Comparison of ENCODE assay signal across 20 cellular contexts in genomic region chr17:66684256-66684655, GRCh38.
DNase-seq lines count a peak whose midpoint lies in the region; ATAC-seq, FAIRE-seq and TF ChIP-seq lines count a peak whose summit lies in the region.
"Had no signal": no experiment of that assay in that cellular context is flagged by ENCODE, and none has a peak within 500 bp of the region (broad histone marks: within the 10 kb centered on the region; RNA-seq: fewer than 3 reads in every experiment).

No MANE protein-coding gene starts in this region.

- POLR2A ChIA-PET in MCF 10A (lab: Yijun Ruan, JAX), result no interaction called here

- H3K4me1 ChIP-seq in breast epithelium, result peaks cover 0 to 4% of the 10 kb centered on the region in 2 donors
- no peaks in the 10 kb centered on the region for H3K4me1 ChIP-seq in colonic mucosa
- no peaks in the 10 kb centered on the region for H3K4me1 ChIP-seq in mucosa of descending colon (ENCODE audit: low read depth)

- ATAC-seq in mucosa of descending colon, result peak; percentile 54

- H3K27me3 ChIP-seq in breast epithelium (no peaks in the 10 kb centered on the region), colonic mucosa (no peaks in the 10 kb centered on the region)
- H3K27me3 ChIP-seq: MG63 had no signal

- H3K9me3 ChIP-seq in breast epithelium (no peaks in the 10 kb centered on the region), colonic mucosa (no peaks in the 10 kb centered on the region), mucosa of descending colon (no peaks in the 10 kb centered on the region)
- H3K9me3 ChIP-seq: MG63 had no signal

- CTCF ChIA-PET in MCF 10A (lab: Yijun Ruan, JAX), result no interaction called here

- FAIRE-seq in H54 (lab: Jason Lieb, UNC), result no peak
- FAIRE-seq: H1 had no signal

- H3K9me3 Mint-ChIP-seq in MCF 10A (ENCODE audit: unreplicated experiment) (no peaks in the 10 kb centered on the region), CD14-positive monocyte (no peaks in the 10 kb centered on the region)

- H3K9ac ChIP-seq in colonic mucosa (ENCODE audit: low read depth in 2 of 2, low read length in 2 of 2), result no peak overlapping the region

- TF ChIP-seq POLR2A in breast epithelium (IDR thresholded peaks at IDR 0.05), result no peak
- TF ChIP-seq POLR2A in H54 (IDR thresholded peaks at IDR 0.05; ENCODE audit: low read depth, low read length), result no peak

- no peaks in the 10 kb centered on the region for H3K27me3 Mint-ChIP-seq in MCF 10A (ENCODE audit: insufficient read depth, unreplicated experiment)
- H3K27me3 Mint-ChIP-seq in CD14-positive monocyte (ENCODE audit: low read depth in 3 of 3), result peaks cover 0 to 1% (median 0%) of the 10 kb centered on the region in 3 donors
- H3K27me3 Mint-ChIP-seq: B cell; CD4-positive, CD25-positive, alpha-beta regulatory T cell had no signal

- H3K36me3 ChIP-seq in breast epithelium (no peaks in the 10 kb centered on the region), colonic mucosa (no peaks in the 10 kb centered on the region), mucosa of descending colon (ENCODE audit: low read depth) (no peaks in the 10 kb centered on the region)

- no peak for TF ChIP-seq CTCF in MCF 10A (IDR thresholded peaks at IDR 0.05; ENCODE audit: unreplicated experiment)
- TF ChIP-seq CTCF in breast epithelium (IDR thresholded peaks at IDR 0.05), result no peak
- TF ChIP-seq CTCF in colonic mucosa (IDR thresholded peaks at IDR 0.05), result no peak
- TF ChIP-seq CTCF in mucosa of descending colon (IDR thresholded peaks at IDR 0.05), result no peak
- no peak for TF ChIP-seq CTCF in CD14-positive monocyte (IDR thresholded peaks at IDR 0.05)

- no peaks in the 10 kb centered on the region for H3K4me1 Mint-ChIP-seq in MCF 10A (ENCODE audit: insufficient read depth, unreplicated experiment)
- H3K4me1 Mint-ChIP-seq in CD14-positive monocyte, result no peaks in the 10 kb centered on the region
- H3K4me1 Mint-ChIP-seq: B cell had no signal

- H3K27ac Mint-ChIP-seq in MCF 10A (ENCODE audit: low read depth, unreplicated experiment), result peak overlapping the region; percentile 0
- no peak overlapping the region for H3K27ac Mint-ChIP-seq in CD14-positive monocyte
- H3K27ac Mint-ChIP-seq: B cell had no signal

- H3K4me3 ChIP-seq in breast epithelium (no peak overlapping the region), colonic mucosa (no peak overlapping the region), mucosa of descending colon (no peak overlapping the region)
- H3K4me3 ChIP-seq: MG63 had no signal

- peaks cover 12% of the 10 kb centered on the region for H3K36me3 Mint-ChIP-seq in MCF 10A (ENCODE audit: insufficient read depth, unreplicated experiment)
- peaks cover 20 to 27% of the 10 kb centered on the region in 2 donors for H3K36me3 Mint-ChIP-seq in CD14-positive monocyte

- no peak overlapping the region for H3K4me3 Mint-ChIP-seq in MCF 10A (ENCODE audit: unreplicated experiment)
- no peak overlapping the region for H3K4me3 Mint-ChIP-seq in CD14-positive monocyte
- H3K4me3 Mint-ChIP-seq: B cell; CD4-positive, CD25-positive, alpha-beta regulatory T cell had no signal

- DNase-seq in MCF 10A (ENCODE audit: unreplicated experiment) (no peak), breast epithelium (ENCODE audit: low spot score in 2 of 2) (no peak), colonic mucosa (peak; percentile 15), mucosa of descending colon (no peak), H54 (ENCODE audit: insufficient read length, low spot score) (no peak), CD14-positive monocyte (ENCODE audit: low spot score) (no peak), NCI-H1436 treated with DMSO at 0.1 percent for 48 hours (lab: John Stamatoyannopoulos, UW) (no peak)
- no peak for DNase-seq in activated CD4-positive, CD25-positive, alpha-beta regulatory T cell treated with anti-CD3 and anti-CD28 coated beads, Interleukin-2, amount 50 U/mL, for 72 hours
- DNase-seq: CD4-positive, CD25-positive, alpha-beta regulatory T cell; Karpas-422; MG63; NCI-H1092; NCI-H2081 treated with DMSO at 0.1 percent for 48 hours; NCI-H510A; NCI-H748 treated with DMSO at 0.1 percent for 48 hours; RPMI8226; SIG-M5 had no signal

- no TSS peak for BruUV-seq in MCF 10A (replicated peaks; lab: Mats Ljungman, UMichigan)

- H3K27ac ChIP-seq in breast epithelium (no peak overlapping the region), colonic mucosa (no peak overlapping the region)
- H3K27ac ChIP-seq: 22Rv1 had no signal

- intact Hi-C loops in MCF 10A (cut with micrococcal nuclease), result no loop called here
- intact Hi-C loops in breast epithelium (cut with DNase I; ENCODE audit: low total_unique reads), result no loop called here
- intact Hi-C loops in colonic mucosa (cut with DNase I), result no loop called here
- intact Hi-C loops in mucosa of descending colon (cut with DNase I, micrococcal nuclease), result no loop called here
- intact Hi-C loops in CD14-positive monocyte (cut with micrococcal nuclease), result no loop called here
